35 cellular contexts compared by ENCODE assay signal in the genomic region with DNA sequence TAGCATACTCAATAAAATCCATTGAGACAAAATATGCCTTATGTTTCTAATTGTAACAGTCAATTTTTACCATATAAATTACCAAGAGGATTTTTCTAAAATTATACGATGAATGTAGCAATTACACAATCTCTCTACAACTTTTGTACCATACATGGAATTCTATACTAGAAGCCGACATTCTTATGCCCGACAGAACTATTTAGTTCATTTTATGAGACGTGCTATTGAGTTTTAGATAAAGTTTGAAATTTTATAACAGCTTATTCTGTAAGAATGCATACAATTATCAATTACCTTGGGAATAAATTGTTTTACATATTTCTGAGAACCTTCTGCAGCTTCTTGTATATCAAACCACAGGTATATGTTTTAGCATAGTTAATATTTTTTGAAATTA.
DNase-seq lines count a peak whose midpoint lies in the region; ATAC-seq, FAIRE-seq and TF ChIP-seq lines count a peak whose summit lies in the region.
"Had no signal": no experiment of that assay in that cellular context is flagged by ENCODE, and none has a peak within 500 bp of the region (broad histone marks: within the 10 kb centered on the region; RNA-seq: fewer than 3 reads in every experiment).

No MANE protein-coding gene starts in this region.

- no peak overlapping the region for H2AFZ ChIP-seq in astrocyte (ENCODE audit: low read depth, low read length)

- no peaks in the 10 kb centered on the region for H3K27me3 Mint-ChIP-seq in astrocyte (ENCODE audit: low read depth, unreplicated experiment)
- H3K27me3 Mint-ChIP-seq: B cell; CD4-positive, alpha-beta memory T cell; CD4-positive, alpha-beta T cell; CD4-positive, CD25-positive, alpha-beta regulatory T cell; CD8-positive, alpha-beta memory T cell had no signal

- H3K9me3 ChIP-seq in astrocyte (ENCODE audit: insufficient read depth, low read depth, low read length) (no peaks in the 10 kb centered on the region), pancreas (no peaks in the 10 kb centered on the region)
- H3K9me3 ChIP-seq: A549, BE2C, Caco-2 had no signal

- H3K36me3 Mint-ChIP-seq in astrocyte (ENCODE audit: low read depth, unreplicated experiment): no peaks in the 10 kb centered on the region
- H3K36me3 Mint-ChIP-seq: CD14-positive monocyte; CD4-positive, alpha-beta memory T cell; CD4-positive, CD25-positive, alpha-beta regulatory T cell; CD8-positive, alpha-beta memory T cell; CD8-positive, alpha-beta T cell had no signal

- no peak overlapping the region for H3K4me2 ChIP-seq in astrocyte (ENCODE audit: low read length)
- H3K4me2 ChIP-seq: A549; BLaER1; BLaER1 treated with 17β-estradiol and CSF1 and Interleukin-3, amounts not matched to agents 10 nM and 100 nM had no signal

- H3K27ac ChIP-seq in astrocyte (ENCODE audit: low read depth, low read length) (no peak overlapping the region), pancreas (no peak overlapping the region)
- H3K27ac ChIP-seq: 22Rv1; A549; BLaER1; BLaER1 treated with 17β-estradiol and CSF1 and Interleukin-3, amounts not matched to agents 10 nM and 100 nM; C4-2B had no signal

- DNase-seq in astrocyte (ENCODE audit: low read depth) (no peak), pancreas (no peak), NCI-H524 treated with DMSO at 0.1 percent for 48 hours (lab: John Stamatoyannopoulos, UW) (no peak)
- DNase-seq: 8988T; ACHN; AML-193; BE2C; C1 segment of cervical spinal cord; Caco-2; Calu3; CD4-positive, alpha-beta memory T cell; CD4-positive, alpha-beta T cell; CD4-positive, CD25-positive, alpha-beta regulatory T cell; CD8-positive, alpha-beta memory T cell; CD8-positive, alpha-beta T cell; COR-L47; DMS 273 treated with DMSO at 0.1 percent for 48 hours; DMS153; DMS53; DMS79; DMS79 treated with DMSO at 0.1 percent for 48 hours; DND-41; EL had no signal

- H3K27me3 ChIP-seq in astrocyte (ENCODE audit: insufficient read depth, low read length) (no peaks in the 10 kb centered on the region), pancreas (peaks cover 0 to 4% (median 0%) of the 10 kb centered on the region in 4 donors)
- H3K27me3 ChIP-seq: BE2C had no signal

- H3K4me1 ChIP-seq in astrocyte (ENCODE audit: insufficient read depth, low read length) (no peaks in the 10 kb centered on the region), pancreas (no peaks in the 10 kb centered on the region)
- H3K4me1 ChIP-seq: A549; BE2C; BLaER1; BLaER1 treated with 17β-estradiol and CSF1 and Interleukin-3, amounts not matched to agents 10 nM and 100 nM; Caco-2 had no signal

- H3K9ac ChIP-seq in astrocyte (ENCODE audit: low read length): no peak overlapping the region
- H3K9ac ChIP-seq: BLaER1; BLaER1 treated with 17β-estradiol and CSF1 and Interleukin-3, amounts not matched to agents 10 nM and 100 nM had no signal

- H3K4me3 Mint-ChIP-seq in astrocyte (ENCODE audit: unreplicated experiment): no peak overlapping the region
- H3K4me3 Mint-ChIP-seq: B cell; CD14-positive monocyte; CD4-positive, alpha-beta memory T cell; CD4-positive, alpha-beta T cell; CD4-positive, CD25-positive, alpha-beta regulatory T cell; CD8-positive, alpha-beta memory T cell; CD8-positive, alpha-beta T cell had no signal

- no peak overlapping the region for H3K27ac Mint-ChIP-seq in astrocyte (ENCODE audit: unreplicated experiment)
- H3K27ac Mint-ChIP-seq: B cell; CD14-positive monocyte; CD4-positive, alpha-beta memory T cell; CD4-positive, alpha-beta T cell; CD4-positive, CD25-positive, alpha-beta regulatory T cell; CD8-positive, alpha-beta memory T cell; CD8-positive, alpha-beta T cell had no signal

- no peaks in the 10 kb centered on the region for H3K4me1 Mint-ChIP-seq in astrocyte (ENCODE audit: low read depth, unreplicated experiment)
- H3K4me1 Mint-ChIP-seq: B cell; CD14-positive monocyte; CD4-positive, alpha-beta memory T cell; CD4-positive, CD25-positive, alpha-beta regulatory T cell; CD8-positive, alpha-beta memory T cell had no signal

- ATAC-seq in pancreas: no peak
- no peak for ATAC-seq in GM18498 (IDR thresholded peaks at IDR 0.05; ENCODE audit: unreplicated experiment)
- no peak for ATAC-seq in GM19452 (IDR thresholded peaks at IDR 0.05; ENCODE audit: unreplicated experiment)
- ATAC-seq: A549; CD8-positive, alpha-beta T cell had no signal

- no peak overlapping the region for H3K4me3 ChIP-seq in astrocyte (ENCODE audit: insufficient read depth, low read depth, low read length)
- H3K4me3 ChIP-seq in pancreas: no peak overlapping the region
- H3K4me3 ChIP-seq: A549; BLaER1; BLaER1 treated with 17β-estradiol and CSF1 and Interleukin-3, amounts not matched to agents 10 nM and 100 nM had no signal

- TF ChIP-seq CTCF in astrocyte (IDR thresholded peaks at IDR 0.05; ENCODE audit: insufficient read depth, low read depth, low read length): no peak
- TF ChIP-seq CTCF in pancreas (IDR thresholded peaks at IDR 0.05): no peak

- H4K20me1 ChIP-seq in astrocyte (ENCODE audit: insufficient read depth, low read length): no peaks in the 10 kb centered on the region
- H4K20me1 ChIP-seq: BLaER1; BLaER1 treated with 17β-estradiol and CSF1 and Interleukin-3, amounts not matched to agents 10 nM and 100 nM had no signal

- FAIRE-seq in astrocyte (lab: Jason Lieb, UNC) (peak; percentile 62), islet of Langerhans (lab: Jason Lieb, UNC) (peak; percentile 70), pancreas (lab: Jason Lieb, UNC) (peak; percentile 26)
- FAIRE-seq: A204.1, A549, D721Med had no signal

- H3K79me2 ChIP-seq in astrocyte (ENCODE audit: insufficient read depth, low read length): no peaks in the 10 kb centered on the region

- intact Hi-C loops in pancreas (cut with DNase I): no loop called here

- WGBS in pancreas, 2 donors: 80 to 90% methylated on average over 4 of the region's 4 CpGs

- H3K36me3 ChIP-seq in astrocyte (ENCODE audit: insufficient read depth, low read length) (no peaks in the 10 kb centered on the region), pancreas (no peaks in the 10 kb centered on the region)
- H3K36me3 ChIP-seq: BE2C; BLaER1; BLaER1 treated with 17β-estradiol and CSF1 and Interleukin-3, amounts not matched to agents 10 nM and 100 nM had no signal

- no peaks in the 10 kb centered on the region for H3K9me3 Mint-ChIP-seq in astrocyte (ENCODE audit: unreplicated experiment)
- H3K9me3 Mint-ChIP-seq: CD14-positive monocyte; CD8-positive, alpha-beta T cell had no signal
